8 cellular contexts compared by ENCODE assay signal in genomic region chr2:111900859-111901258, GRCh38. TPM values are rescaled to one million over a fixed set of nuclear protein-coding genes. Genes with fewer than 3 reads are reported as not detected.
DNase-seq lines count a peak whose midpoint lies in the region; ATAC-seq and TF ChIP-seq lines count a peak whose summit lies in the region.

No MANE protein-coding gene starts in this region.

- no peaks in the 10 kb centered on the region for H4K20me1 ChIP-seq in osteoblast (ENCODE audit: insufficient read depth, low read length)

- H3K4me2 ChIP-seq in osteoblast (ENCODE audit: insufficient read depth, low read length), result peak overlapping the region; percentile 32

- H3K4me1 ChIP-seq in colonic mucosa (peaks cover 6% of the 10 kb centered on the region), osteoblast (ENCODE audit: insufficient read depth, low read length) (peaks cover 14% of the 10 kb centered on the region)

- H3K9ac ChIP-seq in colonic mucosa (ENCODE audit: low read depth in 2 of 2, low read length in 2 of 2), result peak overlapping the region in 1 of 2 donors; percentile 40

- H3K79me2 ChIP-seq in osteoblast (ENCODE audit: insufficient read depth, low read length), result no peaks in the 10 kb centered on the region

- no peak overlapping the region for H2AFZ ChIP-seq in osteoblast (ENCODE audit: low read length)

- H3K27me3 ChIP-seq in colonic mucosa (no peaks in the 10 kb centered on the region), osteoblast (ENCODE audit: insufficient read depth, low read length) (peaks cover 51% of the 10 kb centered on the region)

- H3K4me3 ChIP-seq in colonic mucosa, result no peak overlapping the region
- no peak overlapping the region for H3K4me3 ChIP-seq in osteoblast (ENCODE audit: insufficient read depth, low read length)

- H3K27ac ChIP-seq in colonic mucosa (no peak overlapping the region), osteoblast (ENCODE audit: low read depth, low read length) (no peak overlapping the region)

- H3K9me3 ChIP-seq in colonic mucosa (no peaks in the 10 kb centered on the region), osteoblast (ENCODE audit: low read depth, low read length) (no peaks in the 10 kb centered on the region)

- ATAC-seq in HG03095 (IDR thresholded peaks at IDR 0.05; ENCODE audit: unreplicated experiment), result no peak

- DNase-seq in NCI-H748 (lab: John Stamatoyannopoulos, UW; ENCODE audit: unreplicated experiment), result peak; percentile 29
- DNase-seq in NCI-H748 treated with DMSO at 0.1 percent for 48 hours (lab: John Stamatoyannopoulos, UW), result no peak
- DNase-seq in NCI-H526 (lab: John Stamatoyannopoulos, UW), result peak; percentile 17 to 64
- DNase-seq in colonic mucosa, result peak; percentile 50
- DNase-seq in osteoblast (ENCODE audit: insufficient read length, low spot score, missing footprints), result peak; percentile 93
- DNase-seq in NCI-H524 treated with DMSO at 0.1 percent for 48 hours (lab: John Stamatoyannopoulos, UW), result no peak
- DNase-seq in activated T-cell treated with anti-CD3 and anti-CD28 coated beads, Interleukin-2, amount 50 U/mL, for 48 hours, result no peak

- TF ChIP-seq CTCF in colonic mucosa (IDR thresholded peaks at IDR 0.05) (peak; percentile 8), osteoblast (IDR thresholded peaks at IDR 0.05; ENCODE audit: extremely low read depth, low read depth, low read length) (peak; percentile 50)

- intact Hi-C loops in colonic mucosa (cut with DNase I), result loop anchor here (10.0 kb wide), 1 partner anchor 64 kb away; no protein-coding TSS in a partner anchor

- H3K36me3 ChIP-seq in colonic mucosa (no peaks in the 10 kb centered on the region), osteoblast (ENCODE audit: insufficient read depth, low read length) (no peaks in the 10 kb centered on the region)

RNA-seq across cellular contexts. Expression of gene MERTK, which starts 2.5 kb away (rescaled TPM):
- 1 to 10 TPM; 3.9 TPM for total RNA-seq in colonic mucosa
- total RNA-seq in osteoblast, result 0.59 and 0.72 TPM in 2 replicates

RNA-seq across cellular contexts. Expression of gene ANAPC1, which starts 16.9 kb away (rescaled TPM):
- 10 to 100 TPM; 32.9 to 62.1 TPM for total RNA-seq in colonic mucosa
- 48.1 and 50.1 TPM in 2 replicates for total RNA-seq in osteoblast

Comparison
In these comparisons a context has a peak if more than half of its experiments do, and no peak if none do; other contexts are left out.
1. DNase-seq: peak in NCI-H748 (single experiment), NCI-H526 (2 of 2), colonic mucosa (single experiment) and osteoblast (single experiment); none in NCI-H748 treated with DMSO at 0.1 percent for 48 hours (single experiment), NCI-H524 treated with DMSO at 0.1 percent for 48 hours (single experiment) and activated T-cell treated with anti-CD3 and anti-CD28 coated beads, Interleukin-2, amount 50 U/mL, for 48 hours (0 of 2).